In the genomic region with DNA sequence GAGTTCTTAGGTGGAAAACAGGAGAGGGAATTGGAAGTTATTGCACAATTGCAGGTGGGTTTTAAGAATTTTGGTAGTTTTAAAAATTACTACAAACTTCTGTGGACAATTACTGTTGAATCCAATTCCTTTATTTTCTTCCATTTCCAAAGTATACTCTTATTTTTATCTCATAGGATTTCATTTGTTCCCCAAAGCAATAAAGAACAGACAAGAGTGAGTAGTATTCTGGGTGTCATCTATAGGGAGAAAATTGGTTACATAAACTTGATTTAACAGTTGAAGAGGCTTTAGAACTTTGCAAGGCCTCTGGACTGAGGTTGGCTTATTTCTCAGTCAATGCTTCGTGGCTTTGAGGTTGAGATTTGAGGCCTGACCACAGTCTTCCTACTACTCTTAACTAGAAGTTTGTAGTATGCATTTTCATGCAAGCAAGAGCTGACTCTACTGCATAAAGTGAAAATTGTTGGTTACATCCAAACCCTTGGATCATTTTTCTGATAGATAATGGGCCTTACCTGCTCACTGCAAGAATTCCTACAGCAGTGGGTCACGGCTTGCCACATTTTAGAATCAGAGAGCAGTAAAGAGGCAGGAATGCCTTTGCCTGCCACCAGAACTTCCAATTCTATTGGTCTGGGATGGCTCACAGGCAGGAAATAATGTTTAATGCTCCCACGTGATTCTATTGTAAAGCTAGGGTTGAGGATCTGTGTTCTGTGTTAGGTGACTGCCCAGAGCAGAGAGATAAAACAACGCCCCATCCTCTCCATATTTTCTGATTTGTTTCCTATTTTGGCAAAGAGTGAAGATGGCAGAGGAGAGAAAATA, we compare ENCODE assay signal across 18 cellular contexts.
A peak's percentile ranks its signal among the peaks of the same experiment; 100 is the strongest.
DNase-seq lines count a peak whose midpoint lies in the region; ATAC-seq, FAIRE-seq and TF ChIP-seq lines count a peak whose summit lies in the region.
"Had no signal": no experiment of that assay in that cellular context is flagged by ENCODE, and none has a peak within 500 bp of the region (broad histone marks: within the 10 kb centered on the region; RNA-seq: fewer than 3 reads in every experiment).

No MANE protein-coding gene starts in this region.

- H3K27me3 ChIP-seq in Karpas-422 (ENCODE audit: low read length) (no peaks in the 10 kb centered on the region), prostate gland (replicated peaks; ENCODE audit: insufficient read depth) (no peaks in the 10 kb centered on the region), HAP-1 (ENCODE audit: low read depth) (no peaks in the 10 kb centered on the region)
- H3K27me3 ChIP-seq: Peyer's patch had no signal

- no peak overlapping the region for H3K4me3 ChIP-seq in A549
- H3K4me3 ChIP-seq in Karpas-422 (ENCODE audit: low read length), result no peak overlapping the region
- no peak overlapping the region for H3K4me3 ChIP-seq in astrocyte of the cerebellum (ENCODE audit: low read depth, low read length)
- H3K4me3 ChIP-seq in prostate gland, result no peak overlapping the region
- no peak overlapping the region for H3K4me3 ChIP-seq in HAP-1
- H3K4me3 ChIP-seq: Peyer's patch, SK-N-MC had no signal

- H3K4me1 ChIP-seq in A549, result peaks cover 17% of the 10 kb centered on the region; the same call in 2 of the 3 replicates
- peaks cover 16% of the 10 kb centered on the region for H3K4me1 ChIP-seq in Karpas-422 (ENCODE audit: low read length)
- peaks cover 9% of the 10 kb centered on the region for H3K4me1 ChIP-seq in prostate gland (replicated peaks)
- H3K4me1 ChIP-seq in HAP-1, result peaks cover 11% of the 10 kb centered on the region; the same call in 1 of the 2 replicates
- H3K4me1 ChIP-seq: Peyer's patch had no signal

- H3K9me3 ChIP-seq in A549 (no peaks in the 10 kb centered on the region), Karpas-422 (ENCODE audit: low read length) (no peaks in the 10 kb centered on the region), prostate gland (no peaks in the 10 kb centered on the region), HAP-1 (no peaks in the 10 kb centered on the region)
- H3K9me3 ChIP-seq: Caco-2, Peyer's patch had no signal

- H3K27ac ChIP-seq in A549, result no peak overlapping the region
- H3K27ac ChIP-seq in Karpas-422 (ENCODE audit: low read length), result no peak overlapping the region
- H3K27ac ChIP-seq in prostate gland, result peak overlapping the region; percentile 10 to 41
- H3K27ac ChIP-seq: HL-60, Peyer's patch, SK-N-MC had no signal

- H3K79me2 ChIP-seq in Karpas-422 (ENCODE audit: low read length), result no peaks in the 10 kb centered on the region

- peak overlapping the region; percentile 1; the same call in 1 of the 2 replicates for H2AFZ ChIP-seq in Karpas-422 (ENCODE audit: low read length)

- no peak for TF ChIP-seq CTCF in A549 (IDR thresholded peaks at IDR 0.05)
- no peak for TF ChIP-seq CTCF in astrocyte of the cerebellum (IDR thresholded peaks at IDR 0.05; ENCODE audit: low read depth, low read length, missing control alignments)
- TF ChIP-seq CTCF in prostate gland (IDR thresholded peaks at IDR 0.05), result no peak

- no peak for FAIRE-seq in A549 (lab: Jason Lieb, UNC)
- FAIRE-seq: GM19239, HTR-8/SVneo had no signal

- no peaks in the 10 kb centered on the region for H4K20me1 ChIP-seq in Karpas-422 (ENCODE audit: insufficient read depth, low read depth, low read length)

- DNase-seq in A549 (ENCODE audit: low read depth in 1 of 2, low spot score in 1 of 2), result no peak
- DNase-seq in Karpas-422, result no peak
- DNase-seq in astrocyte of the cerebellum (ENCODE audit: low read depth), result peak; percentile 33
- DNase-seq in prostate gland (ENCODE audit: low spot score), result no peak
- DNase-seq in HAP-1 (ENCODE audit: low spot score in 2 of 2), result no peak
- DNase-seq in activated gamma-delta T cell treated with Interleukin-2 at 50 U/mL for 16 hours, result no peak
- DNase-seq in COR-L47 (lab: John Stamatoyannopoulos, UW), result no peak
- DNase-seq: KBM-7, NCI-H1092, NCI-H2081, Peyer's patch had no signal

- no peaks in the 10 kb centered on the region for H3K9me2 ChIP-seq in Karpas-422 (replicated peaks; ENCODE audit: insufficient read depth, low read length)

- intact Hi-C loops in prostate gland (cut with DNase I), result no loop called here

- H3K36me3 ChIP-seq in Karpas-422 (ENCODE audit: insufficient read depth, low read length) (no peaks in the 10 kb centered on the region), prostate gland (no peaks in the 10 kb centered on the region), HAP-1 (replicated peaks) (no peaks in the 10 kb centered on the region)
- H3K36me3 ChIP-seq: Peyer's patch had no signal

- TF ChIP-seq EP300 in A549 (IDR thresholded peaks at IDR 0.05), result no peak

- POLR2A ChIA-PET in A549 (lab: Yijun Ruan, JAX), result no interaction called here

- no peak overlapping the region for H3K9ac ChIP-seq in Karpas-422 (ENCODE audit: low read length)

- 70% methylated on average over 4 of the region's 4 CpGs for WGBS in A549 (ENCODE audit: missing lambda C conversion rate)
- WGBS in prostate gland, result 74% methylated on average over 4 of the region's 4 CpGs

- CTCF ChIA-PET in A549 (lab: Yijun Ruan, JAX), result interaction anchor here (1.1 to 2.0 kb wide), 2 partner anchors 9 to 620 kb away, joined by 3 to 6 read pairs; no protein-coding TSS in a partner anchor

- H3K4me2 ChIP-seq in A549, result peak overlapping the region; percentile 37
- H3K4me2 ChIP-seq in Karpas-422 (ENCODE audit: low read depth, low read length, poor library complexity, severe bottlenecking), result no peak overlapping the region

- ATAC-seq in A549 (no peak), HG03342 (IDR thresholded peaks at IDR 0.05; ENCODE audit: unreplicated experiment) (no peak)
- ATAC-seq: Right ventricle myocardium inferior had no signal

- in situ Hi-C loops in astrocyte of the cerebellum (cut with HindIII; ENCODE audit: low sequenced_read_pairs), result no loop called here
- in situ Hi-C loops in HAP-1 (cut with MboI; ENCODE audit: low sequenced_read_pairs), result loop anchor here (5.0 kb wide), 1 partner anchor 269 kb away; the partner anchor contains the start of genes FOXA1 and TTC6

- no peak for TF ChIP-seq RAD21 in A549 (conservative IDR thresholded peaks at IDR 0.05 in 1 of 2, IDR thresholded peaks at IDR 0.05 in 1 of 2)

- TF ChIP-seq POLR2A in A549 (IDR thresholded peaks at IDR 0.05; ENCODE audit: low read length), result no peak
- no peak for TF ChIP-seq POLR2A in prostate gland (IDR thresholded peaks at IDR 0.05)

TF ChIP-seq in A549, 52 proteins besides CTCF, POLR2A, EP300 and RAD21:
- no peak for TF ChIP-seq HOXB5 (CRISPR knock-in tag; IDR thresholded peaks at IDR 0.05)
- TF ChIP-seq PBX3 (IDR thresholded peaks at IDR 0.05), result no peak
- no peak for TF ChIP-seq MAZ (IDR thresholded peaks at IDR 0.05; ENCODE audit: borderline replicate concordance, low read depth, low read length)
- TF ChIP-seq CBX8 (IDR thresholded peaks at IDR 0.05), result no peak
- no peak for TF ChIP-seq NR3C1 (IDR thresholded peaks at IDR 0.05)
- no peak for TF ChIP-seq HEYL (CRISPR knock-in tag; IDR thresholded peaks at IDR 0.05)
- TF ChIP-seq FOXS1 (CRISPR knock-in tag; IDR thresholded peaks at IDR 0.05), result no peak
- no peak for TF ChIP-seq ZC3H11A (IDR thresholded peaks at IDR 0.05)
- no peak for TF ChIP-seq KDM5A (IDR thresholded peaks at IDR 0.05)
- TF ChIP-seq TFCP2L1 (CRISPR knock-in tag; IDR thresholded peaks at IDR 0.05), result no peak
- no peak for TF ChIP-seq TP53 (CRISPR knock-in tag; IDR thresholded peaks at IDR 0.05)
- TF ChIP-seq CHD2 (IDR thresholded peaks at IDR 0.05; ENCODE audit: low read length, partially characterized antibody), result no peak
- no peak for TF ChIP-seq RARB (CRISPR knock-in tag; IDR thresholded peaks at IDR 0.05)
- TF ChIP-seq ZSCAN20 (CRISPR knock-in tag; IDR thresholded peaks at IDR 0.05), result no peak
- no peak for TF ChIP-seq RFX5 (IDR thresholded peaks at IDR 0.05)
- TF ChIP-seq NFE2L2 (conservative IDR thresholded peaks at IDR 0.05; ENCODE audit: low read length), result no peak
- TF ChIP-seq CHD4 (IDR thresholded peaks at IDR 0.05; ENCODE audit: borderline replicate concordance), result no peak

Comparison
In these comparisons a context has a peak if more than half of its experiments do, and no peak if none do; other contexts are left out.
1. H3K27ac ChIP-seq: peak in prostate gland (2 of 2); none in A549 (0 of 2) and Karpas-422 (single experiment).